ENCODE assay signal across 9 cellular contexts in genomic region chr11:62889484-62890437, GRCh38. TPM values are rescaled to one million over a fixed set of nuclear protein-coding genes. Genes with fewer than 3 reads are reported as not detected.
DNase-seq lines count a peak whose midpoint lies in the region; ATAC-seq and TF ChIP-seq lines count a peak whose summit lies in the region.
"Had no signal": no experiment of that assay in that cellular context is flagged by ENCODE, and none has a peak within 500 bp of the region (broad histone marks: within the 10 kb centered on the region; RNA-seq: fewer than 3 reads in every experiment).

No MANE protein-coding gene starts in this region.

- TF ChIP-seq CTCF in body of pancreas (IDR thresholded peaks at IDR 0.05) (no peak), GM13977 (IDR thresholded peaks at IDR 0.05; ENCODE audit: extremely low read depth, insufficient read depth, missing control alignments) (no peak)

- H3K9me3 ChIP-seq in body of pancreas, result no peaks in the 10 kb centered on the region
- H3K9me3 ChIP-seq: thoracic aorta had no signal

- peaks cover 38 to 39% of the 10 kb centered on the region in 2 donors for H3K36me3 ChIP-seq in body of pancreas (replicated peaks in 1 of 2; ENCODE audit: insufficient read depth in 1 of 2, low read depth in 2 of 2)

- no peaks in the 10 kb centered on the region for H3K4me1 ChIP-seq in body of pancreas

- peak; percentile 91 for DNase-seq in ELF-1 (ENCODE audit: low read depth, low spot score)
- peak; percentile 64 for DNase-seq in LHCN-M2 (ENCODE audit: low read depth)
- DNase-seq in body of pancreas, result no peak
- peak; percentile 37 for DNase-seq in myocyte (ENCODE audit: low read depth)
- no peak for DNase-seq in ecto neural progenitor cell (ENCODE audit: low spot score)
- DNase-seq in GM13977 (ENCODE audit: low spot score), result no peak
- no peak for DNase-seq in NCI-H748 treated with DMSO at 0.1 percent for 48 hours (lab: John Stamatoyannopoulos, UW)

- WGBS in body of pancreas, 2 donors, result 67 to 75% methylated on average over 11 of the region's 11 CpGs

- ATAC-seq in body of pancreas (peak; percentile 30), GM19351 (IDR thresholded peaks at IDR 0.05; ENCODE audit: unreplicated experiment) (no peak)

- no peak overlapping the region for H3K4me3 ChIP-seq in body of pancreas
- H3K4me3 ChIP-seq: thoracic aorta had no signal

- H3K27ac ChIP-seq in body of pancreas, result peak overlapping the region in 1 of 4 donors; percentile 39
- H3K27ac ChIP-seq: thoracic aorta had no signal

- no peaks in the 10 kb centered on the region for H3K27me3 ChIP-seq in body of pancreas

- intact Hi-C loops in body of pancreas (cut with DNase I), result no loop called here

- no peak for TF ChIP-seq POLR2A in body of pancreas (IDR thresholded peaks at IDR 0.05)

- in situ Hi-C loops in GM13977 (cut with MboI; ENCODE audit: low pct_unique_long_range_greater_than_20kb, low sequenced_read_pairs, unreplicated experiment), result no loop called here

RNA-seq across cellular contexts. Expression of gene SLC3A2, which starts 9.1 kb away (rescaled TPM):
- total RNA-seq in LHCN-M2 (2014; rRNA removed) (121 and 132 TPM in 2 replicates), body of pancreas (100 to 1,000 TPM in 1 of 2 donors, 10 to 100 TPM in 1; 75.5 to 108 TPM), myocyte (141 and 195 TPM in 2 replicates)
- 231 TPM for polyA plus RNA-seq in LHCN-M2 (2012)
- 488 TPM for polyA plus RNA-seq in myocyte (2012)

RNA-seq across cellular contexts. Expression of gene CHRM1, which starts 31.4 kb away (rescaled TPM):
- total RNA-seq in LHCN-M2 (2014; rRNA removed) (not detected in 2 replicates), body of pancreas (not detected), myocyte (not detected in 2 replicates)
- polyA plus RNA-seq in LHCN-M2 (2012), result not detected
- not detected for polyA plus RNA-seq in myocyte (2012)
- total RNA-seq: thoracic aorta had no signal

RNA-seq across cellular contexts. Expression of gene WDR74, which starts 50.4 kb away (rescaled TPM):
- 56.5 and 56.6 TPM in 2 replicates for total RNA-seq in LHCN-M2 (2014; rRNA removed)
- polyA plus RNA-seq in LHCN-M2 (2012), result 30.6 TPM
- total RNA-seq in body of pancreas, result 10 to 100 TPM; 15.8 to 40.0 TPM
- 37.9 and 48.1 TPM in 2 replicates for total RNA-seq in myocyte
- 39.2 TPM for polyA plus RNA-seq in myocyte (2012)

RNA-seq across cellular contexts. Expression of gene TEX54, which starts 57.1 kb away (rescaled TPM):
- total RNA-seq in LHCN-M2 (2014; rRNA removed) (not detected in 2 replicates), body of pancreas (not detected), myocyte (not detected in 2 replicates)
- 0.35 TPM for polyA plus RNA-seq in LHCN-M2 (2012)
- polyA plus RNA-seq in myocyte (2012), result 0.84 TPM
- total RNA-seq: thoracic aorta had no signal

RNA-seq across cellular contexts. Expression of gene STX5, which starts 57.9 kb away (rescaled TPM):
- total RNA-seq in LHCN-M2 (2014; rRNA removed) (21.5 and 25.2 TPM in 2 replicates), body of pancreas (10 to 100 TPM; 20.1 to 23.6 TPM), myocyte (25.1 and 27.4 TPM in 2 replicates)
- polyA plus RNA-seq in LHCN-M2 (2012), result 38.1 TPM
- polyA plus RNA-seq in myocyte (2012), result 53.4 TPM

Comparison
In these comparisons a context has a peak if more than half of its experiments do, and no peak if none do; other contexts are left out.
1. DNase-seq: peak in ELF-1 (single experiment), LHCN-M2 (single experiment) and myocyte (single experiment); none in body of pancreas (0 of 4), ecto neural progenitor cell (single experiment), GM13977 (single experiment) and NCI-H748 treated with DMSO at 0.1 percent for 48 hours (single experiment).